1 cellular context compared by ENCODE assay signal in the genomic region with DNA sequence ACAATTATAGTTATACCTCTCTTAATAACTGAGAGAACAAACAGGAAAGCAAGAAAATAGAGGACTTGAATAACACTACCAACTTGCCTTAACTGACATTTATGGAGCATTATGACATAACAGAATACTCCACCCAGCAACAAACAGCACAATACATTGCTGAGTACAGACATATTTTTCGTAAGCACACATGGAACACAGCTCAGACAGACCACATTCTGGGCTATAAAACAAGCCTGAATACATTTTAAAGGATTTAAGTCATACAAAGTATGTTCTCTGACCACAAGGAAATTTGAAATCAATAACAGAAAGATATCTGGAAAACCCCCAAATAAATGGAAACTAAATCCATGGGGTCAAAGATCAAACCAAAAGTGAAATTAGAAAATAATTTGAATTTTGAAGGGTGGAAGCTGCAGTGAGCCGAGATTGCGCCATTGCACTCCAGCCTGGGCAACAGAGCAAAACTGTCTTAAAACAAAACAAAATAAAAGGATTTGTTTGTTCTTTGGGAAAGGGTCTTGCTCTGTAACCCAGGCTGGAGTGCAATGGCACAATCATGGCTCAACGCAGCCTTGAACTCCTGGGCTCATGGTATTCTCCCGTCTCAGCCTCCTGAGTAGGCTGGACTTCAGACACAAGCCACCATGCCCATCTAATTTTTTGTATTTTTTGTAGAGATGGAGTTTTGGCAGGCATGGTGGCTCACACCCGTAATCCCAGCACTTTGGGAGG.
TF ChIP-seq lines count a peak whose summit lies in the region.

No MANE protein-coding gene starts in this region.

TF ChIP-seq in HepG2, 621 proteins besides CTCF, POLR2A, EP300 and RAD21 (continued from another document and continues in another):
- TF ChIP-seq, protein P1, sequence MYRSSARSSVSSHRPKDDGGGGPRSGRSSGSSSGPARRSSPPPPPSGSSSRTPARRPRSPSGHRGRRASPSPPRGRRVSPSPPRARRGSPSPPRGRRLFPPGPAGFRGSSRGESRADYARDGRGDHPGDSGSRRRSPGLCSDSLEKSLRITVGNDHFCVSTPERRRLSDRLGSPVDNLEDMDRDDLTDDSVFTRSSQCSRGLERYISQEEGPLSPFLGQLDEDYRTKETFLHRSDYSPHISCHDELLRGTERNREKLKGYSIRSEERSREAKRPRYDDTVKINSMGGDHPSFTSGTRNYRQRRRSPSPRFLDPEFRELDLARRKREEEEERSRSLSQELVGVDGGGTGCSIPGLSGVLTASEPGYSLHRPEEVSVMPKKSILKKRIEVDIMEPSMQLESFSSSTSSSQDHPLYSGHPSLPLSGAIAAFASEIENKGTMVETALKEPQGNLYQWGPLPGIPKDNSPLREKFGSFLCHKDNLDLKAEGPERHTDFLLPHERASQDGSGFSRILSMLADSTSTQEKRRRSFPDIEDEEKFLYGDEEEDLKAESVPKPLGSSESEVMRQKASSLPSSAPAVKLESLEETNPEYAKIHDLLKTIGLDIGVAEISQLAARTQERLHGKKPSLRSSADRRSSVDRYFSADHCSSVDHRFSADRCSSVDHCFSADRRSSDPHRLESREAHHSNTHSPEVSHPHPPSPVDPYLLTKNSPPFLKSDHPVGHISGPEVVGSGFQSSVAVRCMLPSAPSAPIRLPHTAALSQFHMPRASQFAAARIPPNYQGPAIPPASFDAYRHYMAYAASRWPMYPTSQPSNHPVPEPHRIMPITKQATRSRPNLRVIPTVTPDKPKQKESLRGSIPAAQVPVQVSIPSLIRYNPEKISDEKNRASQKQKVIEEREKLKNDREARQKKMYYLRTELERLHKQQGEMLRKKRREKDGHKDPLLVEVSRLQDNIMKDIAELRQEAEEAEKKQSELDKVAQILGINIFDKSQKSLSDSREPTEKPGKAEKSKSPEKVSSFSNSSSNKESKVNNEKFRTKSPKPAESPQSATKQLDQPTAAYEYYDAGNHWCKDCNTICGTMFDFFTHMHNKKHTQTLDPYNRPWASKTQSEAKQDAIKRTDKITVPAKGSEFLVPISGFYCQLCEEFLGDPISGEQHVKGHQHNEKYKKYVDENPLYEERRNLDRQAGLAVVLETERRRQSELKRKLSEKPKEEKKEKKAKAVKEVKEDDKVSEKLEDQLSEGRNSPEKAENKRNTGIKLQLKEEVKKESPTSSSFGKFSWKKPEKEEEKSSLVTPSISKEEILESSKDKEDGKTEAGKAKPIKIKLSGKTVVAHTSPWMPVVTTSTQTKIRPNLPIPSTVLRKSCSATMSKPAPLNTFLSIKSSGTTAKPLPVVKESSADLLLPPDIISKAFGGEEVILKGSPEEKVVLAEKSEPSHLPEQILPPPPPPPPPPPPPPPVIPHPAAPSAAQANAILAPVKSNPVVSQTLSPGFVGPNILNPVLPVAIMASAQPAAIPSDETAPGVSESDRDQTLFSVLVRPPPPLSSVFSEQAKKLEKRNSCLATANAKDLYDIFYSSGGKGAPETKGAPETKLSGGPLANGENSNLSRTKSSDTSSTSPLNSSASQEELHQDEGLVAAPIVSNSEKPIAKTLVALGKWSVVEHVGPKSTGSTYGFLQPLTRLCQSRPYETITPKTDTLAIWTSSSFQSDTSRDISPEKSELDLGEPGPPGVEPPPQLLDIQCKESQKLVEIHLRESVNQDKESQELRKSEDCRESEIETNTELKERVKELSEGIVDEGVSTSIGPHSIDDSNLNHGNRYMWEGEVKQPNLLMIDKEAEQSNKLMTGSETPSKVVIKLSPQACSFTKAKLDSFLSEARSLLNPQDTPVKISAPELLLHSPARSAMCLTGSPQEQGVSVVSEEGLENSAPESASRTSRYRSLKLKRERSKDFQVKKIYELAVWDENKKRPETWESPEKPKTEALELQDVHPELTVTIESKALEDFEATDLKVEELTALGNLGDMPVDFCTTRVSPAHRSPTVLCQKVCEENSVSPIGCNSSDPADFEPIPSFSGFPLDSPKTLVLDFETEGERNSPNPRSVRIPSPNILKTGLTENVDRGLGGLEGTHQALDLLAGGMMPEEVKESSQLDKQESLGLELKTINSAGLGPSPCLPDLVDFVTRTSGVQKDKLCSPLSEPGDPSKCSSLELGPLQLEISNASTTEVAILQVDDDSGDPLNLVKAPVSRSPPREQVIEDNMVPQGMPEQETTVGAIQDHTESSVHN (CRISPR knock-in tag; IDR thresholded peaks at IDR 0.05): no peak
- no peak for TF ChIP-seq SKI (IDR thresholded peaks at IDR 0.05; ENCODE audit: partially characterized antibody)
- TF ChIP-seq SALL1 (CRISPR knock-in tag; IDR thresholded peaks at IDR 0.05): peak; percentile 56
- no peak for TF ChIP-seq KAT2B (IDR thresholded peaks at IDR 0.05; ENCODE audit: borderline replicate concordance, low read depth, low read length)
- TF ChIP-seq, protein P2, sequence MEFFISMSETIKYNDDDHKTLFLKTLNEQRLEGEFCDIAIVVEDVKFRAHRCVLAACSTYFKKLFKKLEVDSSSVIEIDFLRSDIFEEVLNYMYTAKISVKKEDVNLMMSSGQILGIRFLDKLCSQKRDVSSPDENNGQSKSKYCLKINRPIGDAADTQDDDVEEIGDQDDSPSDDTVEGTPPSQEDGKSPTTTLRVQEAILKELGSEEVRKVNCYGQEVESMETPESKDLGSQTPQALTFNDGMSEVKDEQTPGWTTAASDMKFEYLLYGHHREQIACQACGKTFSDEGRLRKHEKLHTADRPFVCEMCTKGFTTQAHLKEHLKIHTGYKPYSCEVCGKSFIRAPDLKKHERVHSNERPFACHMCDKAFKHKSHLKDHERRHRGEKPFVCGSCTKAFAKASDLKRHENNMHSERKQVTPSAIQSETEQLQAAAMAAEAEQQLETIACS (CRISPR knock-in tag; IDR thresholded peaks at IDR 0.05): no peak
- TF ChIP-seq, protein P3, sequence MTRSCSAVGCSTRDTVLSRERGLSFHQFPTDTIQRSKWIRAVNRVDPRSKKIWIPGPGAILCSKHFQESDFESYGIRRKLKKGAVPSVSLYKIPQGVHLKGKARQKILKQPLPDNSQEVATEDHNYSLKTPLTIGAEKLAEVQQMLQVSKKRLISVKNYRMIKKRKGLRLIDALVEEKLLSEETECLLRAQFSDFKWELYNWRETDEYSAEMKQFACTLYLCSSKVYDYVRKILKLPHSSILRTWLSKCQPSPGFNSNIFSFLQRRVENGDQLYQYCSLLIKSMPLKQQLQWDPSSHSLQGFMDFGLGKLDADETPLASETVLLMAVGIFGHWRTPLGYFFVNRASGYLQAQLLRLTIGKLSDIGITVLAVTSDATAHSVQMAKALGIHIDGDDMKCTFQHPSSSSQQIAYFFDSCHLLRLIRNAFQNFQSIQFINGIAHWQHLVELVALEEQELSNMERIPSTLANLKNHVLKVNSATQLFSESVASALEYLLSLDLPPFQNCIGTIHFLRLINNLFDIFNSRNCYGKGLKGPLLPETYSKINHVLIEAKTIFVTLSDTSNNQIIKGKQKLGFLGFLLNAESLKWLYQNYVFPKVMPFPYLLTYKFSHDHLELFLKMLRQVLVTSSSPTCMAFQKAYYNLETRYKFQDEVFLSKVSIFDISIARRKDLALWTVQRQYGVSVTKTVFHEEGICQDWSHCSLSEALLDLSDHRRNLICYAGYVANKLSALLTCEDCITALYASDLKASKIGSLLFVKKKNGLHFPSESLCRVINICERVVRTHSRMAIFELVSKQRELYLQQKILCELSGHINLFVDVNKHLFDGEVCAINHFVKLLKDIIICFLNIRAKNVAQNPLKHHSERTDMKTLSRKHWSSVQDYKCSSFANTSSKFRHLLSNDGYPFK (CRISPR knock-in tag; IDR thresholded peaks at IDR 0.05; ENCODE audit: borderline replicate concordance): no peak
- 0 out of 2 replicates have a peak, but pooled peaks have one; percentile 16 for TF ChIP-seq KAT8 (CRISPR knock-in tag; IDR thresholded peaks at IDR 0.05)
- no peak for TF ChIP-seq SMYD3 (CRISPR knock-in tag; IDR thresholded peaks at IDR 0.05)
- no peak for TF ChIP-seq AHR (CRISPR knock-in tag; IDR thresholded peaks at IDR 0.05)
- TF ChIP-seq ZFP90 (CRISPR knock-in tag; IDR thresholded peaks at IDR 0.05; ENCODE audit: borderline replicate concordance): no peak
- TF ChIP-seq PHF8 (CRISPR knock-in tag; IDR thresholded peaks at IDR 0.05): no peak
- TF ChIP-seq, protein P4, sequence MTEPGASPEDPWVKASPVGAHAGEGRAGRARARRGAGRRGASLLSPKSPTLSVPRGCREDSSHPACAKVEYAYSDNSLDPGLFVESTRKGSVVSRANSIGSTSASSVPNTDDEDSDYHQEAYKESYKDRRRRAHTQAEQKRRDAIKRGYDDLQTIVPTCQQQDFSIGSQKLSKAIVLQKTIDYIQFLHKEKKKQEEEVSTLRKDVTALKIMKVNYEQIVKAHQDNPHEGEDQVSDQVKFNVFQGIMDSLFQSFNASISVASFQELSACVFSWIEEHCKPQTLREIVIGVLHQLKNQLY (CRISPR knock-in tag; IDR thresholded peaks at IDR 0.05): no peak
- TF ChIP-seq NFE2L1 (CRISPR knock-in tag; IDR thresholded peaks at IDR 0.05; ENCODE audit: borderline replicate concordance): no peak
- no peak for TF ChIP-seq SUZ12 (IDR thresholded peaks at IDR 0.05; ENCODE audit: low read depth, low read length)
- 0 out of 2 replicates have a peak, but pooled peaks have one; percentile 13 for TF ChIP-seq SAP130 (CRISPR knock-in tag; IDR thresholded peaks at IDR 0.05; ENCODE audit: low read depth)
- TF ChIP-seq, protein P5, sequence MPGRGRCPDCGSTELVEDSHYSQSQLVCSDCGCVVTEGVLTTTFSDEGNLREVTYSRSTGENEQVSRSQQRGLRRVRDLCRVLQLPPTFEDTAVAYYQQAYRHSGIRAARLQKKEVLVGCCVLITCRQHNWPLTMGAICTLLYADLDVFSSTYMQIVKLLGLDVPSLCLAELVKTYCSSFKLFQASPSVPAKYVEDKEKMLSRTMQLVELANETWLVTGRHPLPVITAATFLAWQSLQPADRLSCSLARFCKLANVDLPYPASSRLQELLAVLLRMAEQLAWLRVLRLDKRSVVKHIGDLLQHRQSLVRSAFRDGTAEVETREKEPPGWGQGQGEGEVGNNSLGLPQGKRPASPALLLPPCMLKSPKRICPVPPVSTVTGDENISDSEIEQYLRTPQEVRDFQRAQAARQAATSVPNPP (CRISPR knock-in tag; IDR thresholded peaks at IDR 0.05): no peak
- TF ChIP-seq SP140L (CRISPR knock-in tag; IDR thresholded peaks at IDR 0.05; ENCODE audit: borderline replicate concordance): no peak
- no peak for TF ChIP-seq POLR2G (IDR thresholded peaks at IDR 0.05; ENCODE audit: low read depth, low read length)
- TF ChIP-seq, protein P6, sequence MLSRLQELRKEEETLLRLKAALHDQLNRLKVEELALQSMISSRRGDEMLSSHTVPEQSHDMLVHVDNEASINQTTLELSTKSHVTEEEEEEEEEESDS (CRISPR knock-in tag; IDR thresholded peaks at IDR 0.05; ENCODE audit: borderline replicate concordance): no peak
- TF ChIP-seq, protein P7, sequence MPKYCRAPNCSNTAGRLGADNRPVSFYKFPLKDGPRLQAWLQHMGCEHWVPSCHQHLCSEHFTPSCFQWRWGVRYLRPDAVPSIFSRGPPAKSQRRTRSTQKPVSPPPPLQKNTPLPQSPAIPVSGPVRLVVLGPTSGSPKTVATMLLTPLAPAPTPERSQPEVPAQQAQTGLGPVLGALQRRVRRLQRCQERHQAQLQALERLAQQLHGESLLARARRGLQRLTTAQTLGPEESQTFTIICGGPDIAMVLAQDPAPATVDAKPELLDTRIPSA (CRISPR knock-in tag; IDR thresholded peaks at IDR 0.05; ENCODE audit: borderline replicate concordance): no peak
- no peak for TF ChIP-seq ZNF670 (CRISPR knock-in tag; IDR thresholded peaks at IDR 0.05; ENCODE audit: borderline replicate concordance)
- TF ChIP-seq DMAP1 (CRISPR knock-in tag; IDR thresholded peaks at IDR 0.05): no peak
- no peak for TF ChIP-seq PHB2 (IDR thresholded peaks at IDR 0.05; ENCODE audit: partially characterized antibody)
- 0 out of 2 replicates have a peak, but pooled peaks have one; percentile 34 for TF ChIP-seq PITX1 (CRISPR knock-in tag; IDR thresholded peaks at IDR 0.05)
- TF ChIP-seq HMGA1 (CRISPR knock-in tag; conservative IDR thresholded peaks at IDR 0.05): no peak
- no peak for TF ChIP-seq EHMT2 (IDR thresholded peaks at IDR 0.05; ENCODE audit: borderline replicate concordance, low read depth, low read length)
- no peak for TF ChIP-seq ISX (CRISPR knock-in tag; conservative IDR thresholded peaks at IDR 0.05)
- TF ChIP-seq WIZ (CRISPR knock-in tag; IDR thresholded peaks at IDR 0.05): no peak
- no peak for TF ChIP-seq ZNF879 (CRISPR knock-in tag; IDR thresholded peaks at IDR 0.05)
- no peak for TF ChIP-seq FOSL1 (CRISPR knock-in tag; IDR thresholded peaks at IDR 0.05; ENCODE audit: borderline replicate concordance)
- peak; percentile 44 for TF ChIP-seq ZMYM3 (CRISPR knock-in tag; IDR thresholded peaks at IDR 0.05)
- no peak for TF ChIP-seq ZNF207 (IDR thresholded peaks at IDR 0.05; ENCODE audit: borderline replicate concordance)
- peak; percentile 78 for TF ChIP-seq HNF4A (CRISPR knock-in tag; IDR thresholded peaks at IDR 0.05)
- TF ChIP-seq ZNF326 (CRISPR knock-in tag; IDR thresholded peaks at IDR 0.05; ENCODE audit: borderline replicate concordance): no peak
- TF ChIP-seq, protein P8, sequence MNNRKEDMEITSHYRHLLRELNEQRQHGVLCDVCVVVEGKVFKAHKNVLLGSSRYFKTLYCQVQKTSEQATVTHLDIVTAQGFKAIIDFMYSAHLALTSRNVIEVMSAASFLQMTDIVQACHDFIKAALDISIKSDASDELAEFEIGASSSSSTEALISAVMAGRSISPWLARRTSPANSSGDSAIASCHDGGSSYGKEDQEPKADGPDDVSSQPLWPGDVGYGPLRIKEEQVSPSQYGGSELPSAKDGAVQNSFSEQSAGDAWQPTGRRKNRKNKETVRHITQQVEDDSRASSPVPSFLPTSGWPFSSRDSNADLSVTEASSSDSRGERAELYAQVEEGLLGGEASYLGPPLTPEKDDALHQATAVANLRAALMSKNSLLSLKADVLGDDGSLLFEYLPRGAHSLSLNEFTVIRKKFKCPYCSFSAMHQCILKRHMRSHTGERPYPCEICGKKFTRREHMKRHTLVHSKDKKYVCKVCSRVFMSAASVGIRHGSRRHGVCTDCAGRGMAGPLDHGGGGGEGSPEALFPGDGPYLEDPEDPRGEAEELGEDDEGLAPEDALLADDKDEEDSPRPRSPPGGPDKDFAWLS (CRISPR knock-in tag; IDR thresholded peaks at IDR 0.05; ENCODE audit: borderline replicate concordance): no peak
- TF ChIP-seq MAF1 (CRISPR knock-in tag; IDR thresholded peaks at IDR 0.05; ENCODE audit: borderline replicate concordance): no peak
- no peak for TF ChIP-seq TBP (CRISPR knock-in tag; IDR thresholded peaks at IDR 0.05)
- TF ChIP-seq CC2D1A (CRISPR knock-in tag; IDR thresholded peaks at IDR 0.05): no peak
- TF ChIP-seq SNRNP70 (IDR thresholded peaks at IDR 0.05; ENCODE audit: low read depth, low read length): no peak
- TF ChIP-seq MBNL3 (CRISPR knock-in tag; conservative IDR thresholded peaks at IDR 0.05): no peak
- TF ChIP-seq, protein P9, sequence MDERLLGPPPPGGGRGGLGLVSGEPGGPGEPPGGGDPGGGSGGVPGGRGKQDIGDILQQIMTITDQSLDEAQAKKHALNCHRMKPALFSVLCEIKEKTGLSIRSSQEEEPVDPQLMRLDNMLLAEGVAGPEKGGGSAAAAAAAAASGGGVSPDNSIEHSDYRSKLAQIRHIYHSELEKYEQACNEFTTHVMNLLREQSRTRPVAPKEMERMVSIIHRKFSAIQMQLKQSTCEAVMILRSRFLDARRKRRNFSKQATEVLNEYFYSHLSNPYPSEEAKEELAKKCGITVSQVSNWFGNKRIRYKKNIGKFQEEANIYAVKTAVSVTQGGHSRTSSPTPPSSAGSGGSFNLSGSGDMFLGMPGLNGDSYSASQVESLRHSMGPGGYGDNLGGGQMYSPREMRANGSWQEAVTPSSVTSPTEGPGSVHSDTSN (CRISPR knock-in tag; IDR thresholded peaks at IDR 0.05): no peak
